ENCODE assay signal across 5 cellular contexts in genomic region chr7:124082234-124082633, GRCh38. TPM values are rescaled to one million over a fixed set of nuclear protein-coding genes. Genes with fewer than 3 reads are reported as not detected.
"Had no signal": no experiment of that assay in that cellular context is flagged by ENCODE, and none has a peak within 500 bp of the region (broad histone marks: within the 10 kb centered on the region; RNA-seq: fewer than 3 reads in every experiment).

No MANE protein-coding gene starts in this region.

RNA-seq across cellular contexts. Expression of gene TMEM229A, which starts 49.4 kb away (rescaled TPM):
- total RNA-seq: subcutaneous adipose tissue, suprapubic skin, thoracic aorta, upper lobe of right lung, vagina had no signal
